Comparison of ENCODE assay signal across 1 cellular context in genomic region chr10:97676770-97677581, GRCh38.
TF ChIP-seq lines count a peak whose summit lies in the region.

No MANE protein-coding gene starts in this region.

TF ChIP-seq in HCT116, 20 proteins besides CTCF, POLR2A, EP300 and RAD21:
- TF ChIP-seq CBX3 (IDR thresholded peaks at IDR 0.05; ENCODE audit: low read depth) (no peak), TCF7L2 (IDR thresholded peaks at IDR 0.05; ENCODE audit: borderline replicate concordance, extremely low read depth, insufficient read depth, insufficient read length) (no peak), ZFX (IDR thresholded peaks at IDR 0.05) (no peak), ZBTB33 (IDR thresholded peaks at IDR 0.05; ENCODE audit: extremely low read depth, insufficient replicate concordance, low read length) (no peak), EZH2phosphoT487 (IDR thresholded peaks at IDR 0.05; ENCODE audit: borderline replicate concordance) (no peak), SRF (IDR thresholded peaks at IDR 0.05; ENCODE audit: low read depth) (no peak), ATF3 (IDR thresholded peaks at IDR 0.05) (no peak), YY1 (IDR thresholded peaks at IDR 0.05; ENCODE audit: extremely low read depth, insufficient replicate concordance, low read depth, low read length) (peak; percentile 14), REST (IDR thresholded peaks at IDR 0.05; ENCODE audit: low read depth) (no peak), EGR1 (IDR thresholded peaks at IDR 0.05; ENCODE audit: low read depth) (no peak), SIN3A (IDR thresholded peaks at IDR 0.05; ENCODE audit: low read depth) (no peak), CEBPB (IDR thresholded peaks at IDR 0.05; ENCODE audit: low read depth) (no peak), EZH2 (IDR thresholded peaks at IDR 0.05) (no peak), MAX (IDR thresholded peaks at IDR 0.05) (no peak), POLR2AphosphoS5 (IDR thresholded peaks at IDR 0.05; ENCODE audit: low read depth, low read length) (peak; percentile 42; the same call in 1 of the 2 replicates), ELF1 (IDR thresholded peaks at IDR 0.05; ENCODE audit: borderline replicate concordance, low read depth) (no peak), SP1 (IDR thresholded peaks at IDR 0.05; ENCODE audit: low read depth) (no peak)
